Comparison of ENCODE assay signal across 34 cellular contexts in the genomic region with DNA sequence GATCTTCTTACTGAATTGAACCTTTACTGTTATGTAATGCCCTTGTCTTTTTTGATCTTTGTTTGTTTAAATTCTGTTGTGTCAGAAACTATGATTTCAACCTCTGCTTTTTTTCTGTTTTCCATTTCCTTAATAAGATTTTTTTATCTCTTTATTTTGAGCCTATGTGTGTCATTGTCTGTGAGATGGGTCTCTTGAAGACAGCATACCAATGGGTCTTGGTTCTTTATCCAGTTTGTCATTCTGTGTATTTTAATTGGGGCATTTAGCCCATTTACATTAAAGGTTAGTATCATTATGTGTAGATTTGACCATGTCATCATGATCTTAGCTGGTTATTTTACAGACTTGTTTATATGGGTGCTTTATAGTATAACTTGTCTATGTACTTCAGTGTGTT.
"Had no signal": no experiment of that assay in that cellular context is flagged by ENCODE, and none has a peak within 500 bp of the region (broad histone marks: within the 10 kb centered on the region; RNA-seq: fewer than 3 reads in every experiment).

No MANE protein-coding gene starts in this region.

- H3K36me3 ChIP-seq: MG63 had no signal

- DNase-seq: Karpas-422, Kasumi-1, MG63, MM.1S, MV-4-11, NCI-H1048, NCI-H1092, NCI-H1092 treated with DMSO at 0.1 percent for 48 hours, NCI-H1105, NCI-H1105 treated with DMSO at 0.1 percent for 48 hours, NCI-H1417, NCI-H1417 treated with DMSO at 0.1 percent for 48 hours, NCI-H1436, NCI-H1436 treated with DMSO at 0.1 percent for 48 hours, NCI-H146, NCI-H1694, NCI-H1694 treated with DMSO at 0.1 percent for 48 hours, NCI-H187, NCI-H187 treated with DMSO at 0.1 percent for 48 hours, NCI-H1930, NCI-H2029 treated with DMSO at 0.1 percent for 48 hours, NCI-H2081, NCI-H2081 treated with DMSO at 0.1 percent for 48 hours, NCI-H2107, NCI-H2171, NCI-H2171 treated with DMSO at 0.1 percent for 48 hours, NCI-H2227 treated with DMSO at 0.1 percent for 48 hours, NCI-H226, NCI-H345, NCI-H446, NCI-H446 treated with DMSO at 0.1 percent for 48 hours, NCI-H510A, NCI-H510A treated with DMSO at 0.1 percent for 48 hours, NCI-H524 had no signal

- H3K4me3 ChIP-seq: MG63 had no signal
